Comparison of ENCODE assay signal across 1 cellular context in the genomic region with DNA sequence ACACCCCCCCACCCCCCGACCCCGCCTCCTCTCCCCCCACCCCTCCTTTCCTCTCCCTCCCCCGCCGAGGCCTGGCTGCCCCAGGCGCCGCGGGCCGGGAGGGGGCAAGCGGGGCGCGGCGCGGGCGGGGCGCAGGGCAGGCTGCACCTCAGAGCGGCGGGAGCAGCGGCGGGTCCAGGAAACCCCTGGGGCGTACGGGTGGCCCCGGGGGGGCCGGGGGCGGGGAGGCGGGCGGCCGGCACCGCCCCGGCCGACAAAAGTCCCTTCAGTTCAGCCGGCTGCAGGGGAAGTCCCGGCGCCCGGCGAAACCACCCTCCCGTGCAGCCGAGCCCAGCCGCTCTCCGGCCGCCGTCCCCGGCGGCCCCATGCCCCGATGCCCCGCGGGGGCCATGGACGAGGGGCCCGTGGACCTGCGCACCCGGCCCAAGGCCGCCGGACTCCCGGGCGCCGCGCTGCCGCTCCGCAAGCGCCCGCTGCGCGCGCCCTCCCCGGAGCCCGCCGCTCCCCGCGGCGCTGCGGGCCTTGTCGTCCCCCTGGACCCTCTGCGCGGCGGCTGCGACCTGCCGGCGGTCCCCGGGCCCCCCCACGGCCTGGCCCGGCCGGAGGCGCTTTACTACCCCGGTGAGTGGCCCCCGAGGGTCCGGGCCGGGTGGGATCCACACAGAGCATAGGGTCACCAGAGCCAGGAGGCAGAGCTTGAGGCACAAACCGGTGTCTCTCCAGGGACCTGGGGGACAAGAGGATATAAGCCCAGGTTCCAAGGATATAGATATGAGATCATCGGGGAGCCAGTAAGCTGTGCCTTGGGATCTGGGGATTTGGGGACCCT.
TF ChIP-seq lines count a peak whose summit lies in the region.

A gene with protein sequence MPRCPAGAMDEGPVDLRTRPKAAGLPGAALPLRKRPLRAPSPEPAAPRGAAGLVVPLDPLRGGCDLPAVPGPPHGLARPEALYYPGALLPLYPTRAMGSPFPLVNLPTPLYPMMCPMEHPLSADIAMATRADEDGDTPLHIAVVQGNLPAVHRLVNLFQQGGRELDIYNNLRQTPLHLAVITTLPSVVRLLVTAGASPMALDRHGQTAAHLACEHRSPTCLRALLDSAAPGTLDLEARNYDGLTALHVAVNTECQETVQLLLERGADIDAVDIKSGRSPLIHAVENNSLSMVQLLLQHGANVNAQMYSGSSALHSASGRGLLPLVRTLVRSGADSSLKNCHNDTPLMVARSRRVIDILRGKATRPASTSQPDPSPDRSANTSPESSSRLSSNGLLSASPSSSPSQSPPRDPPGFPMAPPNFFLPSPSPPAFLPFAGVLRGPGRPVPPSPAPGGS (plus strand): TSS at position 283 of the 829 bp plus-strand sequence. CDS start 83 bp downstream, at position 366.

TF ChIP-seq in HCT116, 20 proteins besides CTCF, POLR2A, EP300 and RAD21 (continued from another document):
- TF ChIP-seq, protein P1, sequence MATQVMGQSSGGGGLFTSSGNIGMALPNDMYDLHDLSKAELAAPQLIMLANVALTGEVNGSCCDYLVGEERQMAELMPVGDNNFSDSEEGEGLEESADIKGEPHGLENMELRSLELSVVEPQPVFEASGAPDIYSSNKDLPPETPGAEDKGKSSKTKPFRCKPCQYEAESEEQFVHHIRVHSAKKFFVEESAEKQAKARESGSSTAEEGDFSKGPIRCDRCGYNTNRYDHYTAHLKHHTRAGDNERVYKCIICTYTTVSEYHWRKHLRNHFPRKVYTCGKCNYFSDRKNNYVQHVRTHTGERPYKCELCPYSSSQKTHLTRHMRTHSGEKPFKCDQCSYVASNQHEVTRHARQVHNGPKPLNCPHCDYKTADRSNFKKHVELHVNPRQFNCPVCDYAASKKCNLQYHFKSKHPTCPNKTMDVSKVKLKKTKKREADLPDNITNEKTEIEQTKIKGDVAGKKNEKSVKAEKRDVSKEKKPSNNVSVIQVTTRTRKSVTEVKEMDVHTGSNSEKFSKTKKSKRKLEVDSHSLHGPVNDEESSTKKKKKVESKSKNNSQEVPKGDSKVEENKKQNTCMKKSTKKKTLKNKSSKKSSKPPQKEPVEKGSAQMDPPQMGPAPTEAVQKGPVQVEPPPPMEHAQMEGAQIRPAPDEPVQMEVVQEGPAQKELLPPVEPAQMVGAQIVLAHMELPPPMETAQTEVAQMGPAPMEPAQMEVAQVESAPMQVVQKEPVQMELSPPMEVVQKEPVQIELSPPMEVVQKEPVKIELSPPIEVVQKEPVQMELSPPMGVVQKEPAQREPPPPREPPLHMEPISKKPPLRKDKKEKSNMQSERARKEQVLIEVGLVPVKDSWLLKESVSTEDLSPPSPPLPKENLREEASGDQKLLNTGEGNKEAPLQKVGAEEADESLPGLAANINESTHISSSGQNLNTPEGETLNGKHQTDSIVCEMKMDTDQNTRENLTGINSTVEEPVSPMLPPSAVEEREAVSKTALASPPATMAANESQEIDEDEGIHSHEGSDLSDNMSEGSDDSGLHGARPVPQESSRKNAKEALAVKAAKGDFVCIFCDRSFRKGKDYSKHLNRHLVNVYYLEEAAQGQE (IDR thresholded peaks at IDR 0.05; ENCODE audit: low read depth) = no peak
- TF ChIP-seq ZFX (IDR thresholded peaks at IDR 0.05) = peak; percentile 77
- no peak for TF ChIP-seq EGR1 (IDR thresholded peaks at IDR 0.05; ENCODE audit: low read depth)
- no peak for TF ChIP-seq ZNF274 (IDR thresholded peaks at IDR 0.05; ENCODE audit: low read depth, low read length)
- TF ChIP-seq SIN3A (IDR thresholded peaks at IDR 0.05; ENCODE audit: low read depth) = no peak
